8 cellular contexts compared by ENCODE assay signal in the genomic region with DNA sequence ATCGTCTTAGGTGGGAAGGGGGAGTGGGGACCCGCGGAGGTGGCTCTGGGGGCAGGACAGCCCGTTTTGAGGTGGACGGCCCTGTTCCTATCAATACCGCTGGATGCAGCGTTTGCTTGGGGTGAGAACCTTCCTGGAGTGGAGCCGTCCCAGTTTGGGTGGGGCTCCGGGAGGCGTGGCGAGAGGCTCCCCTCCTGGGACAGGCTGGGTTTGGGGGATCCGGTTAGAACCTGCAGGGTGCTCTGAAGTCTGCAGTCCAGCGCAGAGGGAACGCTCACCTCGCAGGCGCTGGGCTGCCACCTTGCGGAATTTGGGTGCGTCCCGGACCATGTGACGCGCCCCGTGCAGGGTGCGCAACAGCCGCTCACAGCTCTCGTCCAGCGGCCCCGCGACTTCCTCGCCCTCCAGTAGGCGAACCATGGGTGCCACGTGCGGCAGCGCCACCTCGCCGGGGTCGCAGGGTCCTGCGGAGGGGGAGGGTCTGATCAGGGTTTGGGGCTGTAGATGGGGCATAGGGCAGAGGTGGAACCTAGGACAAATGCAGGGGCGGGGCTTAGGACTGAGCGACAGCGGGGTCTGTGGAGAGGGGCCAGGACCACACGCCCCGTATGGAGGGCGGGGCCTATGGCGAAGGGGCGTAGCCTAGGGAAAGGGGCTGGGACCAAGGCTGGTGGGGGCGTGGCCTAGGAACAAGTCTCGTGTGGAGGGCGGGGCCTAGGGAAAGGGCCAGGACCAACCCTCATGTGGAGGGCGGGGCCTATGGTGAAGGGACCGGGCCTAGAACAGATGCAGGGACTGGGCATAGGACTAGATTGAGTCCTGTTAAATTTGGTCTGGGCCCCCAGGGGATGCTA. TPM values are rescaled to one million over a fixed set of nuclear protein-coding genes. Genes with fewer than 3 reads are reported as not detected.
A peak's percentile ranks its signal among the peaks of the same experiment; 100 is the strongest.
DNase-seq lines count a peak whose midpoint lies in the region; ATAC-seq and TF ChIP-seq lines count a peak whose summit lies in the region.

No MANE protein-coding gene starts in this region.

- peak; percentile 86 to 87 for DNase-seq in activated T-cell treated with anti-CD3 and anti-CD28 coated beads, Interleukin-2, amount 50 U/mL, for 72 hours
- DNase-seq in trophoblast cell (peak; percentile 61 to 68), pons (ENCODE audit: low spot score) (no peak)

- H3K23ac ChIP-seq in trophoblast cell (ENCODE audit: low read length), result no peak overlapping the region

- H3K18ac ChIP-seq in trophoblast cell (ENCODE audit: low read length), result no peak overlapping the region

- no peak overlapping the region for H3K27ac Mint-ChIP-seq in activated T-cell treated with anti-CD3 and anti-CD28 coated beads, Interleukin-2, amount 50 U/mL, for 72 hours

- peaks cover 17% of the 10 kb centered on the region for H4K20me1 ChIP-seq in OCI-LY3 (ENCODE audit: insufficient read depth, low read length)

- peak overlapping the region; percentile 64 for H3K27ac ChIP-seq in OCI-LY3 (ENCODE audit: low read length)
- peak overlapping the region in 3 of 4 donors; percentile 78 to 79 (median 78) for H3K27ac ChIP-seq in gastroesophageal sphincter
- no peak overlapping the region for H3K27ac ChIP-seq in trophoblast cell (ENCODE audit: low read depth, low read length)
- H3K27ac ChIP-seq in urinary bladder (ENCODE audit: low read depth), result peak overlapping the region; percentile 32

- peaks cover 16% of the 10 kb centered on the region for H3K4me1 Mint-ChIP-seq in activated T-cell treated with anti-CD3 and anti-CD28 coated beads, Interleukin-2, amount 50 U/mL, for 72 hours (ENCODE audit: low read depth)

- H3K9ac ChIP-seq in OCI-LY3 (ENCODE audit: low read length), result peak overlapping the region; percentile 47
- no peak overlapping the region for H3K9ac ChIP-seq in trophoblast cell (ENCODE audit: low read length)

- no peak overlapping the region for H2AK5ac ChIP-seq in trophoblast cell (ENCODE audit: low read length)

- H3K27me3 Mint-ChIP-seq in activated T-cell treated with anti-CD3 and anti-CD28 coated beads, Interleukin-2, amount 50 U/mL, for 72 hours (ENCODE audit: low read depth), result no peaks in the 10 kb centered on the region

- no peak overlapping the region for H2BK5ac ChIP-seq in trophoblast cell (ENCODE audit: low read depth, low read length, poor library complexity)

- TF ChIP-seq CTCF in OCI-LY3 (IDR thresholded peaks at IDR 0.05; ENCODE audit: low read depth, low read length), result peak; percentile 83
- TF ChIP-seq CTCF in gastroesophageal sphincter (IDR thresholded peaks at IDR 0.05), result peak in 3 of 4 experiments; percentile 64 to 82 (median 67)

- no peak overlapping the region for H4K91ac ChIP-seq in trophoblast cell (ENCODE audit: low read depth, low read length)

- no peak for TF ChIP-seq EP300 in gastroesophageal sphincter (IDR thresholded peaks at IDR 0.05)

- H3K4me2 ChIP-seq in OCI-LY3 (ENCODE audit: low read length), result peak overlapping the region; percentile 90
- peak overlapping the region; percentile 50 for H3K4me2 ChIP-seq in trophoblast cell (ENCODE audit: low read length)

- H3K27me3 ChIP-seq in OCI-LY3 (ENCODE audit: low read depth, low read length) (no peaks in the 10 kb centered on the region), gastroesophageal sphincter (no peaks in the 10 kb centered on the region), trophoblast cell (ENCODE audit: insufficient read depth, low read length) (no peaks in the 10 kb centered on the region)

- H3K79me1 ChIP-seq in trophoblast cell (ENCODE audit: low read length), result no peaks in the 10 kb centered on the region

- H3K4me1 ChIP-seq in OCI-LY3 (ENCODE audit: low read length), result peaks cover 12% of the 10 kb centered on the region
- peaks cover 0 to 17% (median 9%) of the 10 kb centered on the region in 3 donors for H3K4me1 ChIP-seq in gastroesophageal sphincter
- H3K4me1 ChIP-seq in trophoblast cell (ENCODE audit: control insufficient read depth in 1 of 2, insufficient read depth in 2 of 2, low read length in 2 of 2), result peaks cover 3% of the 10 kb centered on the region in 2 experiments
- no peaks in the 10 kb centered on the region for H3K4me1 ChIP-seq in urinary bladder (ENCODE audit: insufficient read depth)

- TF ChIP-seq POLR2A in gastroesophageal sphincter (IDR thresholded peaks at IDR 0.05), result no peak

- peak overlapping the region; percentile 13 for H4K8ac ChIP-seq in trophoblast cell (ENCODE audit: low read depth, low read length)

- H3K79me2 ChIP-seq in OCI-LY3 (ENCODE audit: low read length), result no peaks in the 10 kb centered on the region
- H3K79me2 ChIP-seq in trophoblast cell (ENCODE audit: control insufficient read depth, insufficient read depth, low read length, poor library complexity), result no peaks in the 10 kb centered on the region

- 10 to 32% methylated on average over 3 to 9 of the region's 50 CpGs for WGBS in gastroesophageal sphincter (ENCODE audit: low coverage in 1 of 2), 2 donors
- no CpG with 5 or more reads among the region's 50 CpGs for WGBS in trophoblast cell (ENCODE audit: extremely low coverage, insufficient coverage, insufficient read length)
- WGBS in urinary bladder, result 8% methylated on average over 50 of the region's 50 CpGs

- H3K36me3 ChIP-seq in OCI-LY3 (replicated peaks; ENCODE audit: low read depth, low read length) (peaks cover 40% of the 10 kb centered on the region), gastroesophageal sphincter (peaks cover 0 to 42% of the 10 kb centered on the region in 2 donors), trophoblast cell (ENCODE audit: control insufficient read depth in 1 of 2, insufficient read depth in 2 of 2, low read length in 2 of 2) (peaks cover 61 to 62% of the 10 kb centered on the region in 2 experiments), urinary bladder (ENCODE audit: insufficient read depth) (no peaks in the 10 kb centered on the region)

- H2AFZ ChIP-seq in OCI-LY3 (ENCODE audit: low read depth, low read length), result peak overlapping the region; percentile 64; the same call in 1 of the 2 replicates
- H2AFZ ChIP-seq in trophoblast cell (ENCODE audit: insufficient read depth, low read length, poor library complexity), result peak overlapping the region; percentile 1

- peak overlapping the region; percentile 68 to 89 for H3K4me3 Mint-ChIP-seq in activated T-cell treated with anti-CD3 and anti-CD28 coated beads, Interleukin-2, amount 50 U/mL, for 72 hours

- no peak overlapping the region for H3K4ac ChIP-seq in trophoblast cell (ENCODE audit: low read depth, low read length)

- H2BK120ac ChIP-seq in trophoblast cell (ENCODE audit: insufficient read depth, low read length, poor library complexity), result no peak overlapping the region

- H3K14ac ChIP-seq in trophoblast cell (ENCODE audit: low read length), result no peak overlapping the region

- no peaks in the 10 kb centered on the region for H3K9me3 Mint-ChIP-seq in activated T-cell treated with anti-CD3 and anti-CD28 coated beads, Interleukin-2, amount 50 U/mL, for 72 hours

- H3K9me3 ChIP-seq in OCI-LY3 (ENCODE audit: insufficient read depth, low read length) (no peaks in the 10 kb centered on the region), gastroesophageal sphincter (no peaks in the 10 kb centered on the region), trophoblast cell (ENCODE audit: insufficient read depth, low read depth, low read length) (peaks cover 3% of the 10 kb centered on the region)

- no peak overlapping the region for H2BK12ac ChIP-seq in trophoblast cell (ENCODE audit: low read length)

- peak overlapping the region; percentile 74 for H3K4me3 ChIP-seq in OCI-LY3 (ENCODE audit: low read length)
- peak overlapping the region; percentile 15 to 46 for H3K4me3 ChIP-seq in gastroesophageal sphincter
- H3K4me3 ChIP-seq in trophoblast cell (ENCODE audit: low read depth, low read length), result peak overlapping the region; percentile 41
- H3K4me3 ChIP-seq in urinary bladder (ENCODE audit: low read depth, low read length), result peak overlapping the region; percentile 31

- ATAC-seq in GM18502 (IDR thresholded peaks at IDR 0.05; ENCODE audit: poor library complexity, unreplicated experiment), result peak; percentile 81
- peak; percentile 79 for ATAC-seq in HG02759 (IDR thresholded peaks at IDR 0.05; ENCODE audit: unreplicated experiment)
- peak; percentile 89 to 91 for ATAC-seq in activated T-cell treated with anti-CD3 and anti-CD28 coated beads, Interleukin-2, amount 50 U/mL, for 72 hours (replicated peaks in 1 of 2)
- peak; percentile 88 for ATAC-seq in gastroesophageal sphincter

- peaks cover 3 to 17% of the 10 kb centered on the region in 2 donors for H3K36me3 Mint-ChIP-seq in activated T-cell treated with anti-CD3 and anti-CD28 coated beads, Interleukin-2, amount 50 U/mL, for 72 hours (ENCODE audit: insufficient read depth in 2 of 2)

- H4K12ac ChIP-seq in trophoblast cell (ENCODE audit: low read depth, low read length), result no peak overlapping the region

RNA-seq across cellular contexts. Expression of a gene that starts 13.8 kb away (rescaled TPM):
- 10 to 100 TPM; 19.9 to 24.5 TPM for total RNA-seq in activated T-cell treated with anti-CD3 and anti-CD28 coated beads, Interleukin-2, amount 50 U/mL, for 72 hours
- 1 to 10 TPM in 2 of 4 donors, under 1 TPM in 1, not detected in 1; 0.78 to 5.8 (median 1.7) TPM for total RNA-seq in gastroesophageal sphincter
- 25.0 and 26.7 TPM in 2 replicates for polyA plus RNA-seq in trophoblast cell (2013)
- total RNA-seq in urinary bladder, result 11.4 TPM
- 5.5 TPM for polyA plus RNA-seq in urinary bladder

RNA-seq across cellular contexts. Expression of a gene that starts 13.9 kb away (rescaled TPM):
- total RNA-seq in activated T-cell treated with anti-CD3 and anti-CD28 coated beads, Interleukin-2, amount 50 U/mL, for 72 hours, result 10 to 100 TPM; 49.0 to 68.4 TPM
- 100 to 1,000 TPM in 3 of 4 donors, 10 to 100 TPM in 1; 94.1 to 129 (median 104) TPM for total RNA-seq in gastroesophageal sphincter
- 86.9 and 89.2 TPM in 2 replicates for polyA plus RNA-seq in trophoblast cell (2013)
- 28.5 TPM for total RNA-seq in urinary bladder
- 113 TPM for polyA plus RNA-seq in urinary bladder

RNA-seq across cellular contexts. Expression of a gene that starts 16.0 kb away (rescaled TPM):
- 100 to 1,000 TPM; 130 to 162 TPM for total RNA-seq in activated T-cell treated with anti-CD3 and anti-CD28 coated beads, Interleukin-2, amount 50 U/mL, for 72 hours
- 10 to 100 TPM; 44.0 to 68.8 (median 60.1) TPM for total RNA-seq in gastroesophageal sphincter
- polyA plus RNA-seq in trophoblast cell (2013), result 45.3 and 47.5 TPM in 2 replicates
- 23.2 TPM for total RNA-seq in urinary bladder
- 66.8 TPM for polyA plus RNA-seq in urinary bladder

RNA-seq across cellular contexts. Expression of a gene that starts 19.1 kb away (rescaled TPM):
- 100 to 1,000 TPM; 111 to 114 TPM for total RNA-seq in activated T-cell treated with anti-CD3 and anti-CD28 coated beads, Interleukin-2, amount 50 U/mL, for 72 hours
- total RNA-seq in gastroesophageal sphincter (1 to 10 TPM; 2.3 to 7.8 (median 5.7) TPM), urinary bladder (4.4 TPM)
- 0.12 and 0.24 TPM in 2 replicates for polyA plus RNA-seq in trophoblast cell (2013)
- 3.0 TPM for polyA plus RNA-seq in urinary bladder

RNA-seq across cellular contexts. Expression of a gene that starts 33.0 kb away (rescaled TPM):
- 1 to 10 TPM; 1.8 to 2.5 TPM for total RNA-seq in activated T-cell treated with anti-CD3 and anti-CD28 coated beads, Interleukin-2, amount 50 U/mL, for 72 hours
- total RNA-seq in gastroesophageal sphincter, result 100 to 1,000 TPM; 246 to 757 (median 594) TPM
- 4.5 and 5.1 TPM in 2 replicates for polyA plus RNA-seq in trophoblast cell (2013)
- 38.9 TPM for total RNA-seq in urinary bladder
- 1,354 TPM for polyA plus RNA-seq in urinary bladder
